Comparison of ENCODE assay signal across 10 cellular contexts in genomic region chr16:89246383-89246902, GRCh38. TPM values are rescaled to one million over a fixed set of nuclear protein-coding genes. Genes with fewer than 3 reads are reported as not detected.
DNase-seq lines count a peak whose midpoint lies in the region; ATAC-seq and TF ChIP-seq lines count a peak whose summit lies in the region.
"Had no signal": no experiment of that assay in that cellular context is flagged by ENCODE, and none has a peak within 500 bp of the region (broad histone marks: within the 10 kb centered on the region; RNA-seq: fewer than 3 reads in every experiment).

No MANE protein-coding gene starts in this region.

- no peak for ATAC-seq in HG02678 (IDR thresholded peaks at IDR 0.05; ENCODE audit: unreplicated experiment)
- no peak for ATAC-seq in activated CD4-positive, CD25-positive, alpha-beta regulatory T cell treated with anti-CD3 and anti-CD28 coated beads, Interleukin-2, amount 50 U/mL, for 24 hours

- H3K36me3 ChIP-seq in ACC112 (ENCODE audit: insufficient read depth, low read length) (no peaks in the 10 kb centered on the region), breast epithelium (no peaks in the 10 kb centered on the region), mesodermal cell (ENCODE audit: control insufficient read depth, insufficient read depth, low read length) (no peaks in the 10 kb centered on the region)

- peak overlapping the region; percentile 48 for H2AFZ ChIP-seq in ACC112 (ENCODE audit: low read length, unreplicated experiment)

- H3K27ac ChIP-seq in ACC112 (ENCODE audit: low read depth, low read length) (no peak overlapping the region), breast epithelium (no peak overlapping the region), mesodermal cell (ENCODE audit: low read depth, low read length, severe bottlenecking) (no peak overlapping the region)

- 80 to 84% methylated on average over 13 of the region's 13 CpGs for WGBS in mesodermal cell (ENCODE audit: insufficient coverage in 2 of 2), 2 experiments

- H3K27me3 ChIP-seq in ACC112 (ENCODE audit: insufficient read depth, low read length) (no peaks in the 10 kb centered on the region), breast epithelium (no peaks in the 10 kb centered on the region)

- intact Hi-C loops in breast epithelium (cut with DNase I; ENCODE audit: low total_unique reads), result no loop called here

- TF ChIP-seq POLR2A in breast epithelium (IDR thresholded peaks at IDR 0.05), result no peak
- no peak for TF ChIP-seq POLR2A in erythroblast (IDR thresholded peaks at IDR 0.05; ENCODE audit: low read length)

- H3K4me3 ChIP-seq in ACC112 (ENCODE audit: low read depth, low read length) (peak overlapping the region; percentile 81), HFF-Myc (replicated peaks; ENCODE audit: low read depth, low read length) (peak overlapping the region; percentile 49), breast epithelium (peak overlapping the region in 2 of 3 donors; percentile 56 to 80), mesodermal cell (ENCODE audit: extremely low read depth, insufficient read depth, low read length, poor library complexity, severe bottlenecking) (peak overlapping the region; percentile 49)

- no peaks in the 10 kb centered on the region for H3K4me1 ChIP-seq in ACC112 (ENCODE audit: control insufficient read depth, insufficient read depth, low read length, unreplicated experiment)
- no peaks in the 10 kb centered on the region for H3K4me1 ChIP-seq in breast epithelium
- H3K4me1 ChIP-seq in mesodermal cell (ENCODE audit: control insufficient read depth, insufficient read depth, low read length, poor library complexity, severe bottlenecking), result no peaks in the 10 kb centered on the region

- H3K79me2 ChIP-seq in ACC112 (ENCODE audit: control insufficient read depth, insufficient read depth, low read length, unreplicated experiment), result no peaks in the 10 kb centered on the region

- TF ChIP-seq CTCF in HFF-Myc (IDR thresholded peaks at IDR 0.05; ENCODE audit: low read depth, low read length, missing control alignments), result no peak
- no peak for TF ChIP-seq CTCF in breast epithelium (IDR thresholded peaks at IDR 0.05)

- peaks cover 0 to 4% of the 10 kb centered on the region in 2 donors for H3K9me3 ChIP-seq in breast epithelium
- peaks cover 16% of the 10 kb centered on the region for H3K9me3 ChIP-seq in mesodermal cell (ENCODE audit: control insufficient read depth, low read length)

- DNase-seq in HFF-Myc (ENCODE audit: extremely low read depth, low read depth) (no peak), breast epithelium (ENCODE audit: low spot score in 2 of 2) (no peak), erythroblast (lab: John Stamatoyannopoulos, UW) (no peak), cerebellar nuclear complex (lab: John Stamatoyannopoulos, UW) (no peak)
- DNase-seq: activated CD8-positive, alpha-beta memory T cell treated with anti-CD3 and anti-CD28 coated beads, Interleukin-2, amount 50 U/mL, for 4 hours; midbrain had no signal

RNA-seq across cellular contexts. Expression of gene ZNF778, which starts 28.9 kb away (rescaled TPM):
- total RNA-seq in breast epithelium, result 10 to 100 TPM; 10.1 to 20.9 (median 12.5) TPM
- polyA plus RNA-seq in mesodermal cell (2013, experiment 1 of 2), result 15.9 TPM
- polyA plus RNA-seq in mesodermal cell (2013, experiment 2 of 2), result 15.9 TPM

RNA-seq across cellular contexts. Expression of gene SLC22A31, which starts 46.1 kb away (rescaled TPM):
- not detected for total RNA-seq in breast epithelium
- polyA plus RNA-seq in mesodermal cell (2013, experiment 1 of 2), result 1.2 TPM
- 1.4 TPM for polyA plus RNA-seq in mesodermal cell (2013, experiment 2 of 2)
